Comparison of ENCODE assay signal across 8 cellular contexts in the genomic region with DNA sequence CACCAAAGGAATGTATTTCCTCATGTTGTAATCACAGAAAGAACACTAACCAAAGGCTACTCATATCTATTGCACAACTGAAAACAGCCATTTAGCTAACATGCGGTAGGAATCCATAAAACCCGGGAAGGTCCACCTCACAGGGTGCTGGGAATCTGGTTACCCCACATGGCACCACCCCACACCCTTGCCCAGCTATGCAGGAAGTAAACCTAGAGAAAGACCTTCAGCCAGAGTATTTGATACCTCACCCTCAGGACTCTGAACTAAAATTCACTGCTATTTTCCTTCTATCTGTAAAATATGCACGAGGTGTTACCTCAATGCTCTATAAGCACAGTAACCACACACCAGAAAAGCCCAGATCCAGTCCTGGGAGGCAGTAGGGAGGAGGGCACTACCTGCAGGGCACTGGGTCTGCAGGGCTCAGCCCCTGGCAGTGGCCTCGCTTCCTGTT. TPM values are rescaled to one million over a fixed set of nuclear protein-coding genes. Genes with fewer than 3 reads are reported as not detected.
A peak's percentile ranks its signal among the peaks of the same experiment; 100 is the strongest.
DNase-seq lines count a peak whose midpoint lies in the region; ATAC-seq and TF ChIP-seq lines count a peak whose summit lies in the region.

No MANE protein-coding gene starts in this region.

- no peak for TF ChIP-seq POLR2A in thyroid gland (IDR thresholded peaks at IDR 0.05)

- H3K36me3 ChIP-seq in ascending aorta: peaks cover 2 to 12% of the 10 kb centered on the region in 2 donors
- H3K36me3 ChIP-seq in kidney epithelial cell (ENCODE audit: control insufficient read depth, insufficient read depth, low read length): no peaks in the 10 kb centered on the region
- H3K36me3 ChIP-seq in thyroid gland: peaks cover 3 to 8% of the 10 kb centered on the region in 2 donors

- intact Hi-C loops in ascending aorta (cut with DNase I) (loop anchor here (5.0 kb wide), 1 partner anchor 109 kb away; a partner anchor contains a TSS), thyroid gland (cut with DNase I) (no loop called here)

- H3K27ac ChIP-seq in ascending aorta: peak overlapping the region; percentile 54 to 65
- peak overlapping the region in 2 of 3 donors; percentile 17 to 27 for H3K27ac ChIP-seq in thyroid gland

- DNase-seq in GM04504 (ENCODE audit: low read depth): peak; percentile 78
- DNase-seq in NAMALWA (ENCODE audit: low spot score): peak; percentile 49
- peak in 1 of 2 donors; percentile 83 for DNase-seq in ascending aorta (ENCODE audit: low spot score in 2 of 2)
- peak; percentile 93 for DNase-seq in kidney epithelial cell (ENCODE audit: low read depth)
- no peak for DNase-seq in thyroid gland
- DNase-seq in NCI-H1105 treated with DMSO at 0.1 percent for 48 hours (lab: John Stamatoyannopoulos, UW): no peak

- WGBS in thyroid gland, 2 donors: 60 to 72% methylated on average over 4 of the region's 4 CpGs

- peak overlapping the region in 1 of 2 donors; percentile 29 for H3K4me3 ChIP-seq in ascending aorta
- H3K4me3 ChIP-seq in kidney epithelial cell (ENCODE audit: low read depth, low read length): no peak overlapping the region
- H3K4me3 ChIP-seq in thyroid gland (replicated peaks in 1 of 3): no peak overlapping the region

- H3K4me1 ChIP-seq in ascending aorta (peaks cover 4 to 7% of the 10 kb centered on the region in 2 donors), thyroid gland (peaks cover 7 to 9% of the 10 kb centered on the region in 2 donors)

- H3K9me3 ChIP-seq in ascending aorta: no peaks in the 10 kb centered on the region
- no peaks in the 10 kb centered on the region for H3K9me3 ChIP-seq in thyroid gland

- no peak for TF ChIP-seq CTCF in ascending aorta (IDR thresholded peaks at IDR 0.05)
- no peak for TF ChIP-seq CTCF in kidney epithelial cell (IDR thresholded peaks at IDR 0.05; ENCODE audit: insufficient read depth, low read length, poor library complexity, severe bottlenecking)
- no peak for TF ChIP-seq CTCF in thyroid gland (IDR thresholded peaks at IDR 0.05)

- H3K27me3 ChIP-seq in ascending aorta (no peaks in the 10 kb centered on the region), kidney epithelial cell (ENCODE audit: control insufficient read depth, insufficient read depth, low read length) (no peaks in the 10 kb centered on the region), thyroid gland (no peaks in the 10 kb centered on the region)

- ATAC-seq in GM21576 (IDR thresholded peaks at IDR 0.05; ENCODE audit: unreplicated experiment) (no peak), GM18909 (IDR thresholded peaks at IDR 0.05; ENCODE audit: poor library complexity, unreplicated experiment) (no peak)

RNA-seq across cellular contexts. Expression of a gene that starts 45.8 kb away (rescaled TPM):
- total RNA-seq in ascending aorta: 81.8 TPM
- 28.2 and 38.5 TPM in 2 replicates for total RNA-seq in kidney epithelial cell
- total RNA-seq in thyroid gland: 10 to 100 TPM; 33.1 to 45.3 (median 37.7) TPM

Comparison
In these comparisons a context has a peak if more than half of its experiments do, and no peak if none do; other contexts are left out.
1. DNase-seq: peak in GM04504 (single experiment), NAMALWA (single experiment) and kidney epithelial cell (single experiment); none in thyroid gland (0 of 2) and NCI-H1105 treated with DMSO at 0.1 percent for 48 hours (single experiment).